8 cellular contexts compared by ENCODE assay signal in the genomic region with DNA sequence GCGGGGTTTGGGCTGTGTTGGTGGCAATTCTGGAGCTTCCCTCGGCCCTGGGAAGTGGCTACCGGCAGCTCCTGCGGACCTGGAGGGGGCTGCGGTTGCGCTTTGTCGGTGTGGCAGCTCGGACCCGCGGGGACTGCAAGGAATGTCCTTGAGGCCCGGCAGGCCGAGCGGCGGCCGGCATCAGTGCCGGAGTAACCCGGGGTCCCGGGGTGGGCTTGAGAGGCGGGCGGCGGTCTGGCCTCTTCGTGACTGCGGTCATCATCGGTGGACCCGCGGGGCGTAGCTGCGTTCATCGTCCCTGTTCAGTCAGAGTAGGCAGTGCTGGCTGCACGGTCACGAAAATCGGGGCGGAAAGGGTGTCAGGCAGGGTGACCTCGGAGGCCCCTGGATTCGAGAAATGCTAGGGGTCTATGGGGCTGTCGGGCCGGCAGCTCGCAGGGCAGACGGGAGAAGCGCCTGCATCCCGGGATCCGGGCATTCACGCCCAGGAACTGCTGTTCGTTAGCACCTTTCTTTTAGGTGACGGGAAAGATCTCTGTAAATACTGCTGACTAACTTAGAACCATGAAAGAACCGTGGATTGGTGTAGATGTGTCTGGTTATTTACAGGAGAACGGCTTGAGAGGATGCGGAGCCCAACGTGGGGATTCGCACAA. TPM values are rescaled to one million over a fixed set of nuclear protein-coding genes. Genes with fewer than 3 reads are reported as not detected.
DNase-seq lines count a peak whose midpoint lies in the region; ATAC-seq and TF ChIP-seq lines count a peak whose summit lies in the region.

No MANE protein-coding gene starts in this region.

- peaks cover 40% of the 10 kb centered on the region for H3K4me1 Mint-ChIP-seq in activated CD4-positive, alpha-beta T cell treated with anti-CD3 and anti-CD28 coated beads, Interleukin-2, amount 10 ng/mL, durations not matched to agents 7 days and 5 days
- H3K4me1 Mint-ChIP-seq in neural progenitor cell = peaks cover 29% of the 10 kb centered on the region

- no peaks in the 10 kb centered on the region for H3K36me3 ChIP-seq in esophagus muscularis mucosa
- H3K36me3 ChIP-seq in neural progenitor cell = no peaks in the 10 kb centered on the region
- peaks cover 0 to 1% (median 0%) of the 10 kb centered on the region in 4 donors for H3K36me3 ChIP-seq in upper lobe of left lung

- H3K27ac ChIP-seq in esophagus muscularis mucosa (replicated peaks in 1 of 4) (peak overlapping the region; percentile 91 to 97 (median 96)), neural progenitor cell (peak overlapping the region; percentile 93), upper lobe of left lung (peak overlapping the region; percentile 85 to 98 (median 91))

- H3K79me2 ChIP-seq in neural progenitor cell (ENCODE audit: low read depth) = peaks cover 54% of the 10 kb centered on the region

- ATAC-seq in GM18511 (IDR thresholded peaks at IDR 0.05; ENCODE audit: unreplicated experiment) (peak; percentile 3), HG03280 (IDR thresholded peaks at IDR 0.05; ENCODE audit: unreplicated experiment) (peak; percentile 1), upper lobe of left lung (ENCODE audit: low FRiP score in 2 of 2) (peak in 1 of 2 donors; percentile 33), GM19452 (IDR thresholded peaks at IDR 0.05; ENCODE audit: unreplicated experiment) (no peak)

- H3K27me3 ChIP-seq in esophagus muscularis mucosa (no peaks in the 10 kb centered on the region), neural progenitor cell (no peaks in the 10 kb centered on the region), upper lobe of left lung (no peaks in the 10 kb centered on the region)

- intact Hi-C loops in esophagus muscularis mucosa (cut with DNase I) = loop anchor here (2.0 to 5.0 kb wide), 4 partner anchors 101 to 345 kb away; a partner anchor contains a TSS

- DNase-seq in activated CD4-positive, alpha-beta T cell treated with anti-CD3 and anti-CD28 coated beads, Interleukin-2, amount 10 ng/mL, durations not matched to agents 7 days and 5 days = peak; percentile 40
- no peak for DNase-seq in esophagus muscularis mucosa (ENCODE audit: extremely low spot score)
- no peak for DNase-seq in neural progenitor cell (ENCODE audit: low spot score)
- DNase-seq in upper lobe of left lung = peak in 1 of 2 donors; percentile 42
- DNase-seq in NOMO-1 treated with DMSO at 0.1 percent for 48 hours (lab: John Stamatoyannopoulos, UW; ENCODE audit: unreplicated experiment) = no peak

- TF ChIP-seq CTCF in esophagus muscularis mucosa (IDR thresholded peaks at IDR 0.05) (no peak), neural progenitor cell (IDR thresholded peaks at IDR 0.05) (no peak), upper lobe of left lung (IDR thresholded peaks at IDR 0.05) (no peak)

- POLR2A ChIA-PET in activated CD4-positive, alpha-beta T cell treated with anti-CD3 and anti-CD28 coated beads, Interleukin-2, amount 10 ng/mL, durations not matched to agents 7 days and 5 days (lab: Charles Lee) = interaction anchor here (0.6 to 1.0 kb wide), 2 partner anchors 100 to 187 kb away, joined by 4 read pairs; no protein-coding TSS in a partner anchor

- H3K4me3 ChIP-seq in esophagus muscularis mucosa = peak overlapping the region; percentile 96 to 100 (median 96)
- peak overlapping the region; percentile 84 for H3K4me3 ChIP-seq in neural progenitor cell
- peak overlapping the region; percentile 70 to 94 (median 88) for H3K4me3 ChIP-seq in upper lobe of left lung

- H3K4me3 Mint-ChIP-seq in activated CD4-positive, alpha-beta T cell treated with anti-CD3 and anti-CD28 coated beads, Interleukin-2, amount 10 ng/mL, durations not matched to agents 7 days and 5 days = no peak overlapping the region
- H3K4me3 Mint-ChIP-seq in neural progenitor cell = no peak overlapping the region

- TF ChIP-seq POLR2A in esophagus muscularis mucosa (IDR thresholded peaks at IDR 0.05; ENCODE audit: low read depth) (no peak), upper lobe of left lung (IDR thresholded peaks at IDR 0.05) (peak in 1 of 4 donors; percentile 42)

- H3K4me2 ChIP-seq in neural progenitor cell = peak overlapping the region; percentile 94

- H3K9me3 Mint-ChIP-seq in activated CD4-positive, alpha-beta T cell treated with anti-CD3 and anti-CD28 coated beads, Interleukin-2, amount 10 ng/mL, durations not matched to agents 7 days and 5 days = no peaks in the 10 kb centered on the region
- H3K9me3 Mint-ChIP-seq in neural progenitor cell = peaks cover 6% of the 10 kb centered on the region

- TF ChIP-seq EP300 in esophagus muscularis mucosa (IDR thresholded peaks at IDR 0.05) (no peak), upper lobe of left lung (IDR thresholded peaks at IDR 0.05) (no peak)

- H3K27me3 Mint-ChIP-seq in activated CD4-positive, alpha-beta T cell treated with anti-CD3 and anti-CD28 coated beads, Interleukin-2, amount 10 ng/mL, durations not matched to agents 7 days and 5 days = no peaks in the 10 kb centered on the region
- peaks cover 4% of the 10 kb centered on the region for H3K27me3 Mint-ChIP-seq in neural progenitor cell (ENCODE audit: insufficient read depth, low read depth)

- peaks cover 18% of the 10 kb centered on the region for H3K36me3 Mint-ChIP-seq in activated CD4-positive, alpha-beta T cell treated with anti-CD3 and anti-CD28 coated beads, Interleukin-2, amount 10 ng/mL, durations not matched to agents 7 days and 5 days (ENCODE audit: low read depth)
- peaks cover 22% of the 10 kb centered on the region for H3K36me3 Mint-ChIP-seq in neural progenitor cell

- H3K9ac ChIP-seq in neural progenitor cell = peak overlapping the region; percentile 80

- under 1% methylated on average over 29 of the region's 50 CpGs for WGBS in esophagus muscularis mucosa
- 0% methylated on average over 7 to 46 of the region's 50 CpGs for WGBS in upper lobe of left lung, 2 donors

- peaks cover 51% of the 10 kb centered on the region for H4K20me1 ChIP-seq in neural progenitor cell (ENCODE audit: low read depth)

- H3F3A ChIP-seq in neural progenitor cell (ENCODE audit: low read depth) = peaks cover 13% of the 10 kb centered on the region

- no peak overlapping the region for H2AFZ ChIP-seq in neural progenitor cell (replicated peaks)

- H3K9me3 ChIP-seq in esophagus muscularis mucosa (no peaks in the 10 kb centered on the region), neural progenitor cell (ENCODE audit: low read depth) (no peaks in the 10 kb centered on the region), upper lobe of left lung (no peaks in the 10 kb centered on the region)

- H3K27ac Mint-ChIP-seq in activated CD4-positive, alpha-beta T cell treated with anti-CD3 and anti-CD28 coated beads, Interleukin-2, amount 10 ng/mL, durations not matched to agents 7 days and 5 days = no peak overlapping the region
- H3K27ac Mint-ChIP-seq in neural progenitor cell = no peak overlapping the region

- peaks cover 13 to 23% (median 19%) of the 10 kb centered on the region in 4 donors for H3K4me1 ChIP-seq in esophagus muscularis mucosa
- peaks cover 33% of the 10 kb centered on the region for H3K4me1 ChIP-seq in neural progenitor cell
- peaks cover 17 to 33% (median 19%) of the 10 kb centered on the region in 4 donors for H3K4me1 ChIP-seq in upper lobe of left lung

- CTCF ChIA-PET in activated CD4-positive, alpha-beta T cell treated with anti-CD3 and anti-CD28 coated beads, Interleukin-2, amount 10 ng/mL, durations not matched to agents 7 days and 5 days (lab: Charles Lee) = interaction anchor here (0.8 to 1.6 kb wide), 6 partner anchors 14 to 402 kb away, joined by 3 to 10 read pairs (median 3); a partner anchor contains a TSS

RNA-seq across cellular contexts. Expression of a gene that starts 0.5 kb away (rescaled TPM):
- total RNA-seq in activated CD4-positive, alpha-beta T cell treated with anti-CD3 and anti-CD28 coated beads, Interleukin-2, amount 10 ng/mL, durations not matched to agents 7 days and 5 days = 10 to 100 TPM; 49.4 to 51.1 TPM
- 10 to 100 TPM in 2 of 4 donors, 1 to 10 TPM in 2; 9.6 to 17.4 (median 12.6) TPM for total RNA-seq in esophagus muscularis mucosa
- 227 and 248 TPM in 2 replicates for total RNA-seq in neural progenitor cell (ENCODE audit: low replicate concordance)
- 10 to 100 TPM; 29.3 to 93.7 (median 72.5) TPM for total RNA-seq in upper lobe of left lung
